In genomic region chr10:111102381-111102973, GRCh38 we compare ENCODE assay signal across 20 cellular contexts. TPM values are rescaled to one million over a fixed set of nuclear protein-coding genes. Genes with fewer than 3 reads are reported as not detected.
"Had no signal": no experiment of that assay in that cellular context is flagged by ENCODE, and none has a peak within 500 bp of the region (broad histone marks: within the 10 kb centered on the region; RNA-seq: fewer than 3 reads in every experiment).

No MANE protein-coding gene starts in this region.

- H3K9me3 ChIP-seq: gastrocnemius medialis, heart left ventricle, left ventricle myocardium inferior, psoas muscle, thoracic aorta had no signal

- H3K36me3 ChIP-seq: gastrocnemius medialis, heart left ventricle, left ventricle myocardium inferior, thoracic aorta had no signal

- H3K4me3 ChIP-seq: gastrocnemius medialis, heart left ventricle, left ventricle myocardium inferior, psoas muscle, skin epidermis, thoracic aorta had no signal

- DNase-seq: activated CD4-positive, alpha-beta T cell treated with anti-CD3 and anti-CD28 coated beads, Interleukin-2, amount 50 U/mL, for 4 hours; activated gamma-delta T cell treated with Interleukin-2 at 50 U/mL for 16 hours; activated T-cell treated with anti-CD3 and anti-CD28 coated beads, Interleukin-2, amount 50 U/mL, for 72 hours; cortex of kidney; effector CD4-positive, alpha-beta T cell; gastrocnemius medialis; heart left ventricle; immature natural killer cell; kidney glomerular epithelial cell; left ventricle myocardium inferior; naive thymus-derived CD8-positive, alpha-beta T cell; psoas muscle; right cardiac atrium; stimulated activated CD4-positive, alpha-beta T cell treated with anti-CD3 and anti-CD28 coated beads, Interleukin-15, amount 100 ng/mL, for 24 hours; stimulated activated CD4-positive, alpha-beta T cell treated with anti-CD3 and anti-CD28 coated beads, Interleukin-2, amount 100 ng/mL, for 48 hours had no signal

- H3K4me1 ChIP-seq: gastrocnemius medialis, heart left ventricle, psoas muscle had no signal

- H3K27ac ChIP-seq: gastrocnemius medialis, heart left ventricle, left ventricle myocardium inferior, psoas muscle, skin epidermis, thoracic aorta had no signal

- ATAC-seq: activated T-cell treated with anti-CD3 and anti-CD28 coated beads, Interleukin-2, amount 50 U/mL, for 72 hours; esophagus mucosa; gastrocnemius medialis; heart left ventricle; naive thymus-derived CD8-positive, alpha-beta T cell; psoas muscle; right cardiac atrium had no signal

RNA-seq across cellular contexts. Expression of gene ADRA2A, which starts 25.6 kb away (rescaled TPM):
- total RNA-seq: activated CD8-positive, alpha-beta memory T cell treated with anti-CD3 and anti-CD28 coated beads for 36 hours; naive thymus-derived CD8-positive, alpha-beta T cell; osteocyte had no signal
- polyA plus RNA-seq: immature natural killer cell; naive thymus-derived CD8-positive, alpha-beta T cell had no signal
